In the genomic region with DNA sequence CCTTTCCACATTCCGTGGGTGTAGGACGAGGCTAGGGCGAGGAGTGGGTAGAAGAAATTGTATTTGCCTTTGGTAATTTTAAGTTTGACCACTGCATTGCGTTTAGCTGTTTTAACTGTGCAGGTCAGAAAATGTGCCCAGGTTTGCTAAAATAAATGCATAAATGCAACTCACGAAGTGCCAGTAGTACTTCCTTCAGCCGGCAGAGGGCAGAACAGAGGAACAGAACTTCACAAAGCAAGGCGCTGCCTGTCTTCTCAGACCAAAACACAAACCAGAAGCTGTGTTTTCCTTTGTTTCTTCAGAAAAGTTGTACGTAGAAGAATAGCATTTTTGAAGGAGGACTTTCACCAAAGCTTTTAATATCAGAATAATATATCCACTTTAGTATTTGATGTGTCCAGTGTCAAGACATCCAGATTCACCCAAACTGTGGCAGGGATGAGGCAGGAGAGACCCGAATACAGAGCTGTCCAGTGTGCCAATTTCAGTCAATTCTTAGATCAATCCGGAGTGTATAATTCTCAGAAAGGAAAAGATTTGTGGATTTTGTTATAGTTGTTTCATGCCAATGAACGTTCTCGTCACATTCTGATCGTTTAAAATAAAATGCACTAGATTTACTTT, we compare ENCODE assay signal across 8 cellular contexts.
DNase-seq lines count a peak whose midpoint lies in the region; ATAC-seq and TF ChIP-seq lines count a peak whose summit lies in the region.

No MANE protein-coding gene starts in this region.

- no peaks in the 10 kb centered on the region for H3K4me1 Mint-ChIP-seq in activated naive CD8-positive, alpha-beta T cell treated with anti-CD3 and anti-CD28 coated beads, Interleukin-2, amount 50 U/mL, for 24 hours

- peak; percentile 1 for DNase-seq in BJ (ENCODE audit: low read depth)
- peak; percentile 10 for DNase-seq in HPDE6-E6E7 (ENCODE audit: extremely low spot score)
- DNase-seq in SK-MEL-5 (ENCODE audit: low read depth, low spot score), result peak; percentile 85
- peak; percentile 65 for DNase-seq in activated naive CD8-positive, alpha-beta T cell treated with anti-CD3 and anti-CD28 coated beads, Interleukin-2, amount 50 U/mL, for 24 hours
- DNase-seq in right atrium auricular region (ENCODE audit: low spot score), result peak; percentile 83
- DNase-seq in sigmoid colon, result peak; percentile 70

- no peaks in the 10 kb centered on the region for H3K36me3 Mint-ChIP-seq in activated naive CD8-positive, alpha-beta T cell treated with anti-CD3 and anti-CD28 coated beads, Interleukin-2, amount 50 U/mL, for 24 hours (ENCODE audit: low read depth)

- H3K9me3 ChIP-seq in right atrium auricular region (no peaks in the 10 kb centered on the region), sigmoid colon (no peaks in the 10 kb centered on the region)

- WGBS in sigmoid colon, 2 donors, result 36 to 50% methylated on average over 13 of the region's 13 CpGs

- H3K4me3 ChIP-seq in BJ (ENCODE audit: low read depth, low read length) (no peak overlapping the region), right atrium auricular region (no peak overlapping the region), sigmoid colon (peak overlapping the region in 3 of 4 donors; percentile 6 to 26 (median 23))

- in situ Hi-C loops in SK-MEL-5 (cut with HindIII; ENCODE audit: low pct_unique_long_range_greater_than_20kb, low sequenced_read_pairs), result no loop called here

- H3K27me3 Mint-ChIP-seq in activated naive CD8-positive, alpha-beta T cell treated with anti-CD3 and anti-CD28 coated beads, Interleukin-2, amount 50 U/mL, for 24 hours, result no peaks in the 10 kb centered on the region

- CTCF ChIA-PET in BJ (lab: Yijun Ruan, JAX), result interaction anchor here (0.6 to 1.9 kb wide), 8 partner anchors 9 to 952 kb away, joined by 3 to 7 read pairs (median 4); no protein-coding TSS in a partner anchor

- no peaks in the 10 kb centered on the region for H3K27me3 ChIP-seq in BJ (ENCODE audit: control insufficient read depth, insufficient read depth, low read length)
- H3K27me3 ChIP-seq in right atrium auricular region, result no peaks in the 10 kb centered on the region
- H3K27me3 ChIP-seq in sigmoid colon, result no peaks in the 10 kb centered on the region

- H3K27ac ChIP-seq in right atrium auricular region (no peak overlapping the region), sigmoid colon (no peak overlapping the region)

- peak; percentile 68 for ATAC-seq in GM18519 (IDR thresholded peaks at IDR 0.05; ENCODE audit: low FRiP score, unreplicated experiment)
- no peak for ATAC-seq in activated naive CD8-positive, alpha-beta T cell treated with anti-CD3 and anti-CD28 coated beads, Interleukin-2, amount 50 U/mL, for 24 hours
- no peak for ATAC-seq in HG02973 (IDR thresholded peaks at IDR 0.05; ENCODE audit: unreplicated experiment)

- TF ChIP-seq POLR2A in sigmoid colon (IDR thresholded peaks at IDR 0.05), result no peak

- POLR2A ChIA-PET in BJ (lab: Charles Lee), result no interaction called here

- no peaks in the 10 kb centered on the region for H3K36me3 ChIP-seq in BJ (ENCODE audit: control insufficient read depth, insufficient read depth, low read length)
- no peaks in the 10 kb centered on the region for H3K36me3 ChIP-seq in right atrium auricular region
- H3K36me3 ChIP-seq in sigmoid colon, result no peaks in the 10 kb centered on the region

- no peak overlapping the region for H3K27ac Mint-ChIP-seq in activated naive CD8-positive, alpha-beta T cell treated with anti-CD3 and anti-CD28 coated beads, Interleukin-2, amount 50 U/mL, for 24 hours

- no peaks in the 10 kb centered on the region for H3K9me3 Mint-ChIP-seq in activated naive CD8-positive, alpha-beta T cell treated with anti-CD3 and anti-CD28 coated beads, Interleukin-2, amount 50 U/mL, for 24 hours

- TF ChIP-seq EP300 in sigmoid colon (IDR thresholded peaks at IDR 0.05), result no peak

- intact Hi-C loops in sigmoid colon (cut with DNase I), result loop anchor here (2.0 kb wide), 1 partner anchor 950 kb away; no protein-coding TSS in a partner anchor

- H3K4me1 ChIP-seq in right atrium auricular region (no peaks in the 10 kb centered on the region), sigmoid colon (no peaks in the 10 kb centered on the region)

- TF ChIP-seq CTCF in BJ (IDR thresholded peaks at IDR 0.05; ENCODE audit: insufficient read depth, low read depth, low read length) (peak; percentile 79), right atrium auricular region (IDR thresholded peaks at IDR 0.05) (peak; percentile 45 to 87), sigmoid colon (IDR thresholded peaks at IDR 0.05) (peak; percentile 33 to 84 (median 63))

- no peak overlapping the region for H3K4me3 Mint-ChIP-seq in activated naive CD8-positive, alpha-beta T cell treated with anti-CD3 and anti-CD28 coated beads, Interleukin-2, amount 50 U/mL, for 24 hours

Comparison
In these comparisons a context has a peak if more than half of its experiments do, and no peak if none do; other contexts are left out.
1. DNase-seq: peak in every context shown above with its lines; median percentile 85 in SK-MEL-5; 83 in right atrium auricular region; 70 in sigmoid colon; 65 in activated naive CD8-positive, alpha-beta T cell treated with anti-CD3 and anti-CD28 coated beads, Interleukin-2, amount 50 U/mL, for 24 hours; 10 in HPDE6-E6E7; 1 in BJ.
2. H3K4me3 ChIP-seq: peak in sigmoid colon (3 of 4); none in BJ (single experiment) and right atrium auricular region (0 of 2).
3. Peak in every context shown above with its lines, with median percentiles within 50 percentile points of each other: CTCF ChIP-seq.